ENCODE assay signal across 29 cellular contexts in genomic region chr2:195863121-195863520, GRCh38.
"Had no signal": no experiment of that assay in that cellular context is flagged by ENCODE, and none has a peak within 500 bp of the region (broad histone marks: within the 10 kb centered on the region; RNA-seq: fewer than 3 reads in every experiment).

No MANE protein-coding gene starts in this region.

- ATAC-seq: heart left ventricle; left colon; left lung; mucosa of descending colon; naive thymus-derived CD4-positive, alpha-beta T cell; natural killer cell treated with Interleukin-12 subunit alpha and Interleukin-12 subunit beta and Interleukin-15 and Interleukin-18, amount 100 ng/mL, for 72 hours; sciatic nerve; stimulated activated memory B cell treated with anti-CD40 and anti-IgM and Interleukin-4, amounts not matched to agents 10 μg/mL and 1 μg/mL and 100 μg/mL, for 72 hours; stimulated activated naive CD8-positive, alpha-beta T cell treated with anti-CD3 and anti-CD28 coated beads, Interleukin-15, amount 100 ng/mL, for 72 hours had no signal

- FAIRE-seq: islet of Langerhans, kidney, small intestine had no signal

- DNase-seq: heart left ventricle; hypothalamus; immature natural killer cell; kidney; left colon; left lung; midbrain; mucosa of descending colon; naive thymus-derived CD4-positive, alpha-beta T cell; occipital lobe; retina; right cardiac atrium; small intestine; spleen; stimulated activated CD4-positive, alpha-beta T cell treated with anti-CD3 and anti-CD28 coated beads, Interleukin-4, amount 100 ng/mL, for 4 hours; stimulated activated CD8-positive, alpha-beta memory T cell treated with anti-CD3 and anti-CD28 coated beads, Interleukin-4, amount 100 ng/mL, for 48 hours; stimulated activated naive CD4-positive, alpha-beta T cell treated with Interleukin-2 at 50 U/mL for 16 hours; stimulated activated naive CD8-positive, alpha-beta T cell treated with anti-CD3 and anti-CD28 coated beads, Interleukin-15, amount 100 ng/mL, for 72 hours; testis; tibial artery; trophoblast cell; upper lobe of right lung; uterus had no signal

- H3K27ac ChIP-seq: heart left ventricle, left lung, prostate gland, spleen, testis, tibial artery, upper lobe of right lung, uterus had no signal

- H3K4me3 ChIP-seq: heart left ventricle, left lung, lung, mucosa of descending colon, prostate gland, spleen, testis, tibial artery, upper lobe of right lung, uterus had no signal

- H3K4me1 ChIP-seq: heart left ventricle, left lung, prostate gland, testis, tibial artery, upper lobe of right lung, uterus had no signal

- H3K27me3 ChIP-seq: heart left ventricle, left lung, spleen, testis, tibial artery, upper lobe of right lung, uterus had no signal

- H3K36me3 ChIP-seq: heart left ventricle, left lung, prostate gland, spleen, tibial artery, upper lobe of right lung, uterus had no signal

- H3K9me3 ChIP-seq: heart left ventricle, left lung, mucosa of descending colon, prostate gland, spleen, testis, tibial artery, upper lobe of right lung, uterus had no signal
